ENCODE assay signal across 19 cellular contexts in genomic region chr1:233725423-233725822, GRCh38.
A peak's percentile ranks its signal among the peaks of the same experiment; 100 is the strongest.
DNase-seq lines count a peak whose midpoint lies in the region; ATAC-seq, FAIRE-seq and TF ChIP-seq lines count a peak whose summit lies in the region.
"Had no signal": no experiment of that assay in that cellular context is flagged by ENCODE, and none has a peak within 500 bp of the region (broad histone marks: within the 10 kb centered on the region; RNA-seq: fewer than 3 reads in every experiment).

No MANE protein-coding gene starts in this region.

- no peak overlapping the region for H3K4me3 Mint-ChIP-seq in T-cell
- H3K4me3 Mint-ChIP-seq: CD14-positive monocyte; CD4-positive, alpha-beta memory T cell; HFFc6; IgD-negative memory B cell had no signal

- H2AFZ ChIP-seq in H1 (ENCODE audit: low read length), result no peak overlapping the region

- peaks cover 3 to 4% of the 10 kb centered on the region in 2 donors for H3K27me3 Mint-ChIP-seq in T-cell
- H3K27me3 Mint-ChIP-seq: IgD-negative memory B cell had no signal

- H3K4me1 Mint-ChIP-seq in T-cell, result no peaks in the 10 kb centered on the region
- H3K4me1 Mint-ChIP-seq: CD14-positive monocyte, IgD-negative memory B cell had no signal

- H2BK5ac ChIP-seq in H1 (ENCODE audit: low read depth, low read length), result no peak overlapping the region

- H3K9me3 ChIP-seq in H1 (ENCODE audit: insufficient read depth in 2 of 2, low read depth in 1 of 2, low read length in 1 of 2) (no peaks in the 10 kb centered on the region), Peyer's patch (no peaks in the 10 kb centered on the region)
- H3K9me3 ChIP-seq: A549 had no signal

- H3K4ac ChIP-seq in H1 (replicated peaks; ENCODE audit: insufficient read length, low read depth, low read length), result no peak overlapping the region

- no peak overlapping the region for H3K18ac ChIP-seq in H1 (ENCODE audit: extremely low read depth, low read length)

- H3K4me2 ChIP-seq in H1 (ENCODE audit: insufficient read depth in 1 of 2, low read depth in 2 of 2, low read length in 2 of 2), result no peak overlapping the region
- H3K4me2 ChIP-seq: A549, BLaER1 had no signal

- H2BK20ac ChIP-seq in H1 (ENCODE audit: low read length), result no peak overlapping the region

- peak; percentile 13 for FAIRE-seq in H1 (lab: Jason Lieb, UNC)
- FAIRE-seq: A549, HepG2 had no signal

- H2BK12ac ChIP-seq in H1 (ENCODE audit: low read depth, low read length), result no peak overlapping the region

- no peaks in the 10 kb centered on the region for H3K36me3 Mint-ChIP-seq in T-cell
- H3K36me3 Mint-ChIP-seq: CD14-positive monocyte; CD4-positive, alpha-beta memory T cell; IgD-negative memory B cell had no signal

- DNase-seq in H7 (peak; percentile 13), H1 (ENCODE audit: low read depth in 1 of 2, low spot score in 2 of 2) (no peak), iPS DF 4.7 (ENCODE audit: extremely low read depth, low spot score) (peak; percentile 41), Peyer's patch (no peak), T-cell (no peak), HK-2 (ENCODE audit: unreplicated experiment) (no peak)
- DNase-seq in stimulated activated CD4-positive, alpha-beta T cell treated with anti-CD3 and anti-CD28 coated beads, Interleukin-4, amount 100 ng/mL, for 4 hours, result no peak
- DNase-seq: CD4-positive, alpha-beta memory T cell; DMS153; DMS79; GDM1; HFFc6; KG1 had no signal

- no peaks in the 10 kb centered on the region for H3K9me3 Mint-ChIP-seq in T-cell

- peaks cover 2 to 8% (median 4%) of the 10 kb centered on the region in 4 experiments; a peak in 2 of 7 replicates for H3K4me1 ChIP-seq in H1 (replicated peaks in 1 of 4; ENCODE audit: control insufficient read depth in 3 of 4, insufficient read depth in 4 of 4, low read length in 3 of 4)
- H3K4me1 ChIP-seq in Peyer's patch, result no peaks in the 10 kb centered on the region
- H3K4me1 ChIP-seq: BLaER1 had no signal

- no peak overlapping the region for H3K9ac ChIP-seq in H1 (replicated peaks in 1 of 4; ENCODE audit: extremely low read depth in 1 of 4, low read depth in 3 of 4, low read length in 3 of 4)
- H3K9ac ChIP-seq: BLaER1 had no signal

- WGBS in H1 (ENCODE audit: extremely low coverage in 1 of 2, insufficient coverage in 1 of 2, insufficient read length in 1 of 2, insufficient replicate concordance in 2 of 2, low coverage in 1 of 2, low lambda C conversion rate in 2 of 2, missing lambda C conversion rate in 1 of 2), 2 experiments, result 89% methylated on average over 9 of the region's 9 CpGs; no CpG with 5 or more reads in 1 of the 2 experiments

- H3K27ac ChIP-seq in H1 (ENCODE audit: low read depth, low read length) (no peak overlapping the region), Peyer's patch (no peak overlapping the region)
- H3K27ac ChIP-seq: A549, BLaER1 had no signal

- H3K79me1 ChIP-seq in H1 (ENCODE audit: low read depth, low read length), result no peaks in the 10 kb centered on the region

- H4K8ac ChIP-seq in H1 (ENCODE audit: extremely low read depth, insufficient read depth, low read length), result no peak overlapping the region

- TF ChIP-seq POLR2A in H1 (IDR thresholded peaks at IDR 0.05; ENCODE audit: control extremely low read depth in 1 of 2, low read depth in 2 of 2, low read length in 2 of 2), result no peak
- no peak for TF ChIP-seq POLR2A in Peyer's patch (IDR thresholded peaks at IDR 0.05)

- no peak overlapping the region for H4K5ac ChIP-seq in H1 (ENCODE audit: insufficient read length, low read depth, low read length)

- H2AK5ac ChIP-seq in H1 (ENCODE audit: low read depth, low read length), result no peak overlapping the region

- no peak for ATAC-seq in T-cell (replicated peaks in 1 of 4)
- ATAC-seq: A549, HCT116, HepG2 had no signal

- TF ChIP-seq CTCF in H1 (IDR thresholded peaks at IDR 0.05; ENCODE audit: control extremely low read depth in 1 of 3, insufficient read depth in 1 of 3, low read depth in 1 of 3, low read length in 3 of 3) (peak in 2 of 3 experiments; percentile 36 to 70; a peak in 3 of 4 replicates), Peyer's patch (IDR thresholded peaks at IDR 0.05) (no peak)

- POLR2A ChIA-PET in H1 (lab: Charles Lee; ENCODE audit: partially characterized antibody), result no interaction called here
- POLR2A ChIA-PET in T-cell (lab: Charles Lee), result no interaction called here

- no peak overlapping the region for H3K14ac ChIP-seq in H1 (ENCODE audit: insufficient read length)

- no peaks in the 10 kb centered on the region for H3K27me3 ChIP-seq in H7 (ENCODE audit: control insufficient read depth, insufficient read depth, low read length)
- H3K27me3 ChIP-seq in H1 (replicated peaks in 1 of 4; ENCODE audit: control insufficient read depth in 3 of 4, extremely low read depth in 1 of 4, insufficient read depth in 3 of 4, low read length in 3 of 4), result 0 out of 7 replicates have a peak, but pooled peaks cover 0 to 2% (median 0%) of the 10 kb centered on the region in 4 experiments
- no peaks in the 10 kb centered on the region for H3K27me3 ChIP-seq in Peyer's patch
- H3K27me3 ChIP-seq: BLaER1 had no signal

- H2BK120ac ChIP-seq in H1 (replicated peaks; ENCODE audit: low read depth, low read length), result no peak overlapping the region

- H3K56ac ChIP-seq in H1 (replicated peaks; ENCODE audit: insufficient read length, low read depth, low read length), result no peak overlapping the region

- H3K23ac ChIP-seq in H1 (ENCODE audit: insufficient read length), result no peak overlapping the region

- TF ChIP-seq EP300 in H1 (IDR thresholded peaks at IDR 0.05; ENCODE audit: borderline replicate concordance in 1 of 2, low read depth in 2 of 2, low read length in 2 of 2), result no peak

- no peaks in the 10 kb centered on the region for H3K36me3 ChIP-seq in H7 (replicated peaks; ENCODE audit: control insufficient read depth, insufficient read depth, low read length)
- no peaks in the 10 kb centered on the region for H3K36me3 ChIP-seq in H1 (ENCODE audit: control insufficient read depth in 2 of 4, insufficient read depth in 4 of 4, low read length in 3 of 4)
- H3K36me3 ChIP-seq in Peyer's patch, result no peaks in the 10 kb centered on the region
- H3K36me3 ChIP-seq: BLaER1 had no signal

- no peak overlapping the region for H4K91ac ChIP-seq in H1 (replicated peaks; ENCODE audit: insufficient read length, low read length)

- H3K23me2 ChIP-seq in H1 (ENCODE audit: low read depth, low read length), result no peaks in the 10 kb centered on the region

- no peak overlapping the region for H3K27ac Mint-ChIP-seq in T-cell
- H3K27ac Mint-ChIP-seq: CD14-positive monocyte; CD4-positive, alpha-beta memory T cell; HFFc6; IgD-negative memory B cell had no signal

- H4K20me1 ChIP-seq in H1 (replicated peaks in 1 of 2; ENCODE audit: control insufficient read depth in 1 of 2, insufficient read depth in 2 of 2, low read length in 2 of 2), result no peaks in the 10 kb centered on the region
- H4K20me1 ChIP-seq: BLaER1 had no signal

- TF ChIP-seq RAD21 in H1 (IDR thresholded peaks at IDR 0.05 in 1 of 2, conservative IDR thresholded peaks at IDR 0.05 in 1 of 2; ENCODE audit: low read depth in 2 of 2, low read length in 2 of 2), result peak; percentile 33 to 46

- H3K4me3 ChIP-seq in H7 (ENCODE audit: insufficient read depth, low read depth, low read length), result no peak overlapping the region
- H3K4me3 ChIP-seq in H1 (ENCODE audit: extremely low read depth in 1 of 4, insufficient read depth in 2 of 4, low read depth in 3 of 4, low read length in 4 of 4), result no peak overlapping the region
- H3K4me3 ChIP-seq in Peyer's patch, result no peak overlapping the region
- H3K4me3 ChIP-seq: A549, BLaER1 had no signal

- CTCF ChIA-PET in H1 (lab: Charles Lee; ENCODE audit: partially characterized antibody), result interaction anchor here (0.6 to 1.8 kb wide), 10 partner anchors 8 to 231 kb away, joined by 3 to 6 read pairs (median 3); no protein-coding TSS in a partner anchor
- CTCF ChIA-PET in T-cell (lab: Charles Lee), result no interaction called here

- H3K79me2 ChIP-seq in H1 (ENCODE audit: control insufficient read depth in 1 of 2, insufficient read depth in 2 of 2, low read length in 2 of 2), result no peaks in the 10 kb centered on the region

- no peak overlapping the region for H2BK15ac ChIP-seq in H1 (ENCODE audit: low read length)

TF ChIP-seq in H1, 55 proteins besides CTCF, POLR2A, EP300 and RAD21 (continues in another document):
- no peak for TF ChIP-seq CEBPB (IDR thresholded peaks at IDR 0.05; ENCODE audit: low read depth, low read length)
- TF ChIP-seq POU5F1 (IDR thresholded peaks at IDR 0.05; ENCODE audit: low read depth, low read length), result no peak
- no peak for TF ChIP-seq CTBP2 (IDR thresholded peaks at IDR 0.05; ENCODE audit: borderline replicate concordance, insufficient read depth, insufficient read length, low read length)
- no peak for TF ChIP-seq SIX5 (IDR thresholded peaks at IDR 0.05; ENCODE audit: low read depth, low read length)
- no peak for TF ChIP-seq GABPA (IDR thresholded peaks at IDR 0.05; ENCODE audit: borderline replicate concordance, insufficient read depth, low read length)
- TF ChIP-seq HDAC2 (IDR thresholded peaks at IDR 0.05; ENCODE audit: borderline replicate concordance in 1 of 2, low read depth in 2 of 2, low read length in 2 of 2), result no peak

Comparison
In these comparisons a context has a peak if more than half of its experiments do, and no peak if none do; other contexts are left out.
1. DNase-seq: peak in H7 (single experiment) and iPS DF 4.7 (single experiment); none in H1 (0 of 2), Peyer's patch (0 of 3), T-cell (0 of 34), HK-2 (single experiment) and stimulated activated CD4-positive, alpha-beta T cell treated with anti-CD3 and anti-CD28 coated beads, Interleukin-4, amount 100 ng/mL, for 4 hours (0 of 2).
2. CTCF ChIP-seq: peak in H1 (2 of 3); none in Peyer's patch (0 of 6).